ENCODE assay signal across 17 cellular contexts in genomic region chr4:20687894-20688293, GRCh38. TPM values are rescaled to one million over a fixed set of nuclear protein-coding genes. Genes with fewer than 3 reads are reported as not detected.
A peak's percentile ranks its signal among the peaks of the same experiment; 100 is the strongest.
DNase-seq lines count a peak whose midpoint lies in the region; ATAC-seq, FAIRE-seq and TF ChIP-seq lines count a peak whose summit lies in the region.
"Had no signal": no experiment of that assay in that cellular context is flagged by ENCODE, and none has a peak within 500 bp of the region (broad histone marks: within the 10 kb centered on the region; RNA-seq: fewer than 3 reads in every experiment).

No MANE protein-coding gene starts in this region.

- DNase-seq in AG08396 (ENCODE audit: low spot score) (peak; percentile 32), HT1080 (ENCODE audit: low read depth) (peak; percentile 55), brain microvascular endothelial cell (peak; percentile 32), kidney glomerular epithelial cell (lab: John Stamatoyannopoulos, UW) (peak; percentile 96), NCI-H510A (lab: John Stamatoyannopoulos, UW) (no peak), kidney (no peak)
- DNase-seq in activated CD4-positive, alpha-beta memory T cell treated with anti-CD3 and anti-CD28 coated beads for 36 hours: no peak
- DNase-seq: activated CD8-positive, alpha-beta memory T cell treated with anti-CD3 and anti-CD28 coated beads for 24 hours; AML-193; NCI-H1930; SHP77 treated with DMSO at 0.1 percent for 48 hours had no signal

- H3K27ac ChIP-seq in brain microvascular endothelial cell: no peak overlapping the region
- no peak overlapping the region for H3K27ac ChIP-seq in kidney (ENCODE audit: low read depth in 2 of 2, low read length in 2 of 2)
- H3K27ac ChIP-seq: epithelial cell of prostate, KMS-11 had no signal

- no peaks in the 10 kb centered on the region for H3K4me1 ChIP-seq in kidney (ENCODE audit: control insufficient read depth in 1 of 2, insufficient read depth in 1 of 2, low read depth in 1 of 2, low read length in 2 of 2)

- ATAC-seq in HG03039 (IDR thresholded peaks at IDR 0.05; ENCODE audit: unreplicated experiment): no peak

- CTCF ChIA-PET in activated CD4-positive, alpha-beta memory T cell treated with anti-CD3 and anti-CD28 coated beads for 36 hours (lab: Charles Lee): interaction anchor here (1.4 kb wide), 1 partner anchor 9 kb away, joined by 4 read pairs; no protein-coding TSS in a partner anchor

- no peaks in the 10 kb centered on the region for H3K4me1 Mint-ChIP-seq in activated CD4-positive, alpha-beta memory T cell treated with anti-CD3 and anti-CD28 coated beads for 36 hours (ENCODE audit: low read depth)
- H3K4me1 Mint-ChIP-seq: central memory CD8-positive, alpha-beta T cell had no signal

- intact Hi-C loops in kidney (cut with DNase I): loop anchor here (10.0 kb wide), 1 partner anchor 263 kb away; no protein-coding TSS in a partner anchor
- intact Hi-C loops in activated CD4-positive, alpha-beta memory T cell treated with anti-CD3 and anti-CD28 coated beads for 36 hours (cut with micrococcal nuclease): no loop called here

- no peak overlapping the region for H3K9ac ChIP-seq in kidney (ENCODE audit: low read length in 2 of 2)
- H3K9ac ChIP-seq: KMS-11 had no signal

- no peak for FAIRE-seq in kidney (lab: Jason Lieb, UNC)
- FAIRE-seq: TTC549 had no signal

- in situ Hi-C loops in brain microvascular endothelial cell (cut with HindIII; ENCODE audit: low pct_ligation_motif_present, low sequenced_read_pairs): no loop called here

- no peaks in the 10 kb centered on the region for H3K9me3 Mint-ChIP-seq in activated CD4-positive, alpha-beta memory T cell treated with anti-CD3 and anti-CD28 coated beads for 36 hours
- H3K9me3 Mint-ChIP-seq: central memory CD8-positive, alpha-beta T cell; type B pancreatic cell had no signal

- no peak overlapping the region for H3K4me3 Mint-ChIP-seq in activated CD4-positive, alpha-beta memory T cell treated with anti-CD3 and anti-CD28 coated beads for 36 hours
- H3K4me3 Mint-ChIP-seq: central memory CD8-positive, alpha-beta T cell; type B pancreatic cell had no signal

- H3K27me3 Mint-ChIP-seq in activated CD4-positive, alpha-beta memory T cell treated with anti-CD3 and anti-CD28 coated beads for 36 hours: peaks cover 5% of the 10 kb centered on the region

- H3K36me3 ChIP-seq in brain microvascular endothelial cell (replicated peaks) (no peaks in the 10 kb centered on the region), kidney (ENCODE audit: control insufficient read depth in 1 of 2, insufficient read depth in 2 of 2, low read length in 2 of 2) (no peaks in the 10 kb centered on the region)

- POLR2A ChIA-PET in activated CD4-positive, alpha-beta memory T cell treated with anti-CD3 and anti-CD28 coated beads for 36 hours (lab: Charles Lee): no interaction called here

- H3K27me3 ChIP-seq in brain microvascular endothelial cell (replicated peaks): no peaks in the 10 kb centered on the region

- no peak overlapping the region for H3K27ac Mint-ChIP-seq in activated CD4-positive, alpha-beta memory T cell treated with anti-CD3 and anti-CD28 coated beads for 36 hours
- H3K27ac Mint-ChIP-seq: type B pancreatic cell had no signal

- TF ChIP-seq CTCF in brain microvascular endothelial cell (IDR thresholded peaks at IDR 0.05; ENCODE audit: low read depth, low read length, missing control alignments): no peak
- TF ChIP-seq CTCF in kidney (IDR thresholded peaks at IDR 0.05; ENCODE audit: borderline replicate concordance, extremely low read depth, insufficient read depth): no peak

- H3K4me3 ChIP-seq in brain microvascular endothelial cell (ENCODE audit: low read depth, low read length): no peak overlapping the region
- no peak overlapping the region for H3K4me3 ChIP-seq in kidney (ENCODE audit: low read length in 2 of 2)

- H3K36me3 Mint-ChIP-seq in activated CD4-positive, alpha-beta memory T cell treated with anti-CD3 and anti-CD28 coated beads for 36 hours: no peaks in the 10 kb centered on the region
- H3K36me3 Mint-ChIP-seq: type B pancreatic cell had no signal

- H3K9me3 ChIP-seq in kidney (ENCODE audit: control insufficient read depth in 1 of 2, low read length in 2 of 2): no peaks in the 10 kb centered on the region

RNA-seq across cellular contexts. Expression of gene PACRGL, which starts 12.4 kb away (rescaled TPM):
- 10.3 and 21.7 TPM in 2 replicates for total RNA-seq in HT1080 (2014; rRNA removed; shearing (Covaris generic))
- polyA plus RNA-seq in HT1080 (2015; cell fraction: cytosol; rRNA removed): 8.7 and 13.2 TPM in 2 replicates
- 18.8 and 22.8 TPM in 2 replicates for polyA plus RNA-seq in HT1080 (2015; cell fraction: nucleus; rRNA removed)
- 22.4 TPM for total RNA-seq in kidney
- 11.3 TPM for polyA plus RNA-seq in kidney (ENCODE audit: insufficient read depth, low read depth, low replicate concordance)
- total RNA-seq in activated CD4-positive, alpha-beta memory T cell treated with anti-CD3 and anti-CD28 coated beads for 36 hours: 10 to 100 TPM in 1 of 2 experiments, 1 to 10 TPM in 1; 9.8 to 10.5 TPM

Comparison
In these comparisons a context has a peak if more than half of its experiments do, and no peak if none do; other contexts are left out.
1. DNase-seq: peak in AG08396 (single experiment), HT1080 (single experiment), brain microvascular endothelial cell (single experiment) and kidney glomerular epithelial cell (single experiment); none in NCI-H510A (single experiment), kidney (single experiment) and activated CD4-positive, alpha-beta memory T cell treated with anti-CD3 and anti-CD28 coated beads for 36 hours (single experiment).